In the genomic region with DNA sequence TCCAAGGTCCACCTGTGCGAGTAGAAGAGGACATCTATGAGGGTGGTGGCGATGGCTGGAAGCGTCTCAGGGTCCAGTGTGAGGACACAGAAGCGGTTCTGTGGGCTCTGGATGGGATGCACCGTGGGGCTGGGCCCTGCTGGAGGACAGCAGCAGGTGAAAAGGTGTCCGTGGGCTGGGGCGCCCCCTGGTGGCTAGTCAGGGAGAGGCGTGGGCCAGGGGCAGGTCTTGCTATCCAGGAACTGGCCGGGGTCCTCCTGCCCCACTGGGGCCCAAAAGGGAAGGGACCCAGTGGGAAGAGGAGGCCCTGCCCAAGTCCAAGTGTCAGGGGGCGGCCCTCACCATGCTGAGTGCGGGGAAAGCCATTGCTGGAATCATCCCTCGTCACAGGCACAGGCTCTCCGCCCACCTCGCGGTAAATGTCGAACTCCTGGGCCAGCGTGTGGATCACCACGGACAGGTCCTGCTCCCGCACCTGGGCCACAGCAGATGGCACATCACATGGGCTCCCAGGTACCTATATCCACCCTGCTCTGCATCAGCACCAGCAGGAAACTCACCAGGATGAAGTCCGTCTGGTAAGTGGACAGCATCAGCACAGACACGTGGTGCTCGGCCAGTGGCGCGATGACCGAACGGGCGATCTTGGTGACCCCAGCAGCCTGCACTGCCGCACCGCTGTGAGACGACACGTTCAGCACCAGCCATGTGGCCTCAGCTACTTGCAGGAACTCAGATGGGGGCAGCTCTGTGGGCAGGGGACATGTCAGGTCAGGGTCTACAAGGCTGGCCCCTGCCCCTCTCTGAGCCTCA, we compare ENCODE assay signal across 1 cellular context.
A peak's percentile ranks its signal among the peaks of the same experiment; 100 is the strongest.
TF ChIP-seq lines count a peak whose summit lies in the region.

No MANE protein-coding gene starts in this region.

TF ChIP-seq in K562, 482 proteins besides CTCF, POLR2A, EP300 and RAD21 (continues in another document):
- no peak for TF ChIP-seq ZKSCAN3 (CRISPR knock-in tag; IDR thresholded peaks at IDR 0.05)
- no peak for TF ChIP-seq BDP1 (IDR thresholded peaks at IDR 0.05; ENCODE audit: insufficient read depth, insufficient read length)
- TF ChIP-seq ATF1 (CRISPR knock-in tag; IDR thresholded peaks at IDR 0.05): no peak
- TF ChIP-seq ATF1 (tag; IDR thresholded peaks at IDR 0.05): 0 out of 2 replicates have a peak, but pooled peaks have one; percentile 1
- no peak for TF ChIP-seq HDGF (IDR thresholded peaks at IDR 0.05)
- TF ChIP-seq ZNF239 (CRISPR knock-in tag; IDR thresholded peaks at IDR 0.05): no peak
- no peak for TF ChIP-seq FOXA1 (IDR thresholded peaks at IDR 0.05; ENCODE audit: borderline replicate concordance)
- no peak for TF ChIP-seq LEF1 (IDR thresholded peaks at IDR 0.05)
- no peak for TF ChIP-seq ZNF384 (IDR thresholded peaks at IDR 0.05; ENCODE audit: low read depth, low read length)
- TF ChIP-seq, protein P1, sequence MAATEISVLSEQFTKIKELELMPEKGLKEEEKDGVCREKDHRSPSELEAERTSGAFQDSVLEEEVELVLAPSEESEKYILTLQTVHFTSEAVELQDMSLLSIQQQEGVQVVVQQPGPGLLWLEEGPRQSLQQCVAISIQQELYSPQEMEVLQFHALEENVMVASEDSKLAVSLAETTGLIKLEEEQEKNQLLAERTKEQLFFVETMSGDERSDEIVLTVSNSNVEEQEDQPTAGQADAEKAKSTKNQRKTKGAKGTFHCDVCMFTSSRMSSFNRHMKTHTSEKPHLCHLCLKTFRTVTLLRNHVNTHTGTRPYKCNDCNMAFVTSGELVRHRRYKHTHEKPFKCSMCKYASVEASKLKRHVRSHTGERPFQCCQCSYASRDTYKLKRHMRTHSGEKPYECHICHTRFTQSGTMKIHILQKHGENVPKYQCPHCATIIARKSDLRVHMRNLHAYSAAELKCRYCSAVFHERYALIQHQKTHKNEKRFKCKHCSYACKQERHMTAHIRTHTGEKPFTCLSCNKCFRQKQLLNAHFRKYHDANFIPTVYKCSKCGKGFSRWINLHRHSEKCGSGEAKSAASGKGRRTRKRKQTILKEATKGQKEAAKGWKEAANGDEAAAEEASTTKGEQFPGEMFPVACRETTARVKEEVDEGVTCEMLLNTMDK (IDR thresholded peaks at IDR 0.05; ENCODE audit: borderline replicate concordance, insufficient read depth, low read depth, low read length, poor library complexity, severe bottlenecking): peak; percentile 53
- no peak; the same call in 1 of the 2 replicates for TF ChIP-seq L3MBTL2 (IDR thresholded peaks at IDR 0.05)
- TF ChIP-seq ZNF12 (CRISPR knock-in tag; IDR thresholded peaks at IDR 0.05): no peak
- TF ChIP-seq KDM4B (IDR thresholded peaks at IDR 0.05; ENCODE audit: borderline replicate concordance in 2 of 2, low read depth in 1 of 2): no peak
- no peak for TF ChIP-seq POLR2H (tag; IDR thresholded peaks at IDR 0.05; ENCODE audit: low read depth)
- no peak for TF ChIP-seq DMBX1 (CRISPR knock-in tag; IDR thresholded peaks at IDR 0.05; ENCODE audit: borderline replicate concordance)
- peak; percentile 93 for TF ChIP-seq ZBTB33 (CRISPR knock-in tag; IDR thresholded peaks at IDR 0.05)
- no peak for TF ChIP-seq PML (IDR thresholded peaks at IDR 0.05; ENCODE audit: low read length)
- TF ChIP-seq, protein P2, sequence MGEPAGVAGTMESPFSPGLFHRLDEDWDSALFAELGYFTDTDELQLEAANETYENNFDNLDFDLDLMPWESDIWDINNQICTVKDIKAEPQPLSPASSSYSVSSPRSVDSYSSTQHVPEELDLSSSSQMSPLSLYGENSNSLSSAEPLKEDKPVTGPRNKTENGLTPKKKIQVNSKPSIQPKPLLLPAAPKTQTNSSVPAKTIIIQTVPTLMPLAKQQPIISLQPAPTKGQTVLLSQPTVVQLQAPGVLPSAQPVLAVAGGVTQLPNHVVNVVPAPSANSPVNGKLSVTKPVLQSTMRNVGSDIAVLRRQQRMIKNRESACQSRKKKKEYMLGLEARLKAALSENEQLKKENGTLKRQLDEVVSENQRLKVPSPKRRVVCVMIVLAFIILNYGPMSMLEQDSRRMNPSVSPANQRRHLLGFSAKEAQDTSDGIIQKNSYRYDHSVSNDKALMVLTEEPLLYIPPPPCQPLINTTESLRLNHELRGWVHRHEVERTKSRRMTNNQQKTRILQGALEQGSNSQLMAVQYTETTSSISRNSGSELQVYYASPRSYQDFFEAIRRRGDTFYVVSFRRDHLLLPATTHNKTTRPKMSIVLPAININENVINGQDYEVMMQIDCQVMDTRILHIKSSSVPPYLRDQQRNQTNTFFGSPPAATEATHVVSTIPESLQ (CRISPR knock-in tag; IDR thresholded peaks at IDR 0.05): no peak
- TF ChIP-seq ZNF263 (CRISPR knock-in tag; IDR thresholded peaks at IDR 0.05; ENCODE audit: borderline replicate concordance): no peak
- TF ChIP-seq CTBP1 (IDR thresholded peaks at IDR 0.05; ENCODE audit: borderline replicate concordance): 0 out of 2 replicates have a peak, but pooled peaks have one; percentile 10
- no peak for TF ChIP-seq KDM5B (IDR thresholded peaks at IDR 0.05; ENCODE audit: insufficient replicate concordance, low read depth, low read length)
- TF ChIP-seq TFAP4 (CRISPR knock-in tag; IDR thresholded peaks at IDR 0.05; ENCODE audit: borderline replicate concordance): no peak
- TF ChIP-seq MEF2A (IDR thresholded peaks at IDR 0.05; ENCODE audit: control insufficient read depth, low read depth, low read length): no peak
- TF ChIP-seq ARID2 (IDR thresholded peaks at IDR 0.05): peak; percentile 21; the same call in 1 of the 2 replicates
- peak; percentile 57 to 73 for TF ChIP-seq E2F6 (IDR thresholded peaks at IDR 0.05; ENCODE audit: borderline replicate concordance in 1 of 2, extremely low read depth in 1 of 2, insufficient read depth in 1 of 2, insufficient read length in 1 of 2, low read depth in 1 of 2, low read length in 1 of 2, poor library complexity in 1 of 2, severe bottlenecking in 1 of 2)
- TF ChIP-seq TAL1 (IDR thresholded peaks at IDR 0.05): no peak
- no peak for TF ChIP-seq MAFK (IDR thresholded peaks at IDR 0.05; ENCODE audit: low read length)
- TF ChIP-seq, protein P3, sequence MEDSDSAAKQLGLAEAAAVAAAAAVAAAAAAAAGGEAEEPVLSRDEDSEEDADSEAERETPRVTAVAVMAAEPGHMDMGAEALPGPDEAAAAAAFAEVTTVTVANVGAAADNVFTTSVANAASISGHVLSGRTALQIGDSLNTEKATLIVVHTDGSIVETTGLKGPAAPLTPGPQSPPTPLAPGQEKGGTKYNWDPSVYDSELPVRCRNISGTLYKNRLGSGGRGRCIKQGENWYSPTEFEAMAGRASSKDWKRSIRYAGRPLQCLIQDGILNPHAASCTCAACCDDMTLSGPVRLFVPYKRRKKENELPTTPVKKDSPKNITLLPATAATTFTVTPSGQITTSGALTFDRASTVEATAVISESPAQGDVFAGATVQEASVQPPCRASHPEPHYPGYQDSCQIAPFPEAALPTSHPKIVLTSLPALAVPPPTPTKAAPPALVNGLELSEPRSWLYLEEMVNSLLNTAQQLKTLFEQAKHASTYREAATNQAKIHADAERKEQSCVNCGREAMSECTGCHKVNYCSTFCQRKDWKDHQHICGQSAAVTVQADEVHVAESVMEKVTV (CRISPR knock-in tag; IDR thresholded peaks at IDR 0.05): 0 out of 2 replicates have a peak, but pooled peaks have one; percentile 12
- TF ChIP-seq KAT8 (IDR thresholded peaks at IDR 0.05; ENCODE audit: low read depth): no peak
- TF ChIP-seq, protein P4, sequence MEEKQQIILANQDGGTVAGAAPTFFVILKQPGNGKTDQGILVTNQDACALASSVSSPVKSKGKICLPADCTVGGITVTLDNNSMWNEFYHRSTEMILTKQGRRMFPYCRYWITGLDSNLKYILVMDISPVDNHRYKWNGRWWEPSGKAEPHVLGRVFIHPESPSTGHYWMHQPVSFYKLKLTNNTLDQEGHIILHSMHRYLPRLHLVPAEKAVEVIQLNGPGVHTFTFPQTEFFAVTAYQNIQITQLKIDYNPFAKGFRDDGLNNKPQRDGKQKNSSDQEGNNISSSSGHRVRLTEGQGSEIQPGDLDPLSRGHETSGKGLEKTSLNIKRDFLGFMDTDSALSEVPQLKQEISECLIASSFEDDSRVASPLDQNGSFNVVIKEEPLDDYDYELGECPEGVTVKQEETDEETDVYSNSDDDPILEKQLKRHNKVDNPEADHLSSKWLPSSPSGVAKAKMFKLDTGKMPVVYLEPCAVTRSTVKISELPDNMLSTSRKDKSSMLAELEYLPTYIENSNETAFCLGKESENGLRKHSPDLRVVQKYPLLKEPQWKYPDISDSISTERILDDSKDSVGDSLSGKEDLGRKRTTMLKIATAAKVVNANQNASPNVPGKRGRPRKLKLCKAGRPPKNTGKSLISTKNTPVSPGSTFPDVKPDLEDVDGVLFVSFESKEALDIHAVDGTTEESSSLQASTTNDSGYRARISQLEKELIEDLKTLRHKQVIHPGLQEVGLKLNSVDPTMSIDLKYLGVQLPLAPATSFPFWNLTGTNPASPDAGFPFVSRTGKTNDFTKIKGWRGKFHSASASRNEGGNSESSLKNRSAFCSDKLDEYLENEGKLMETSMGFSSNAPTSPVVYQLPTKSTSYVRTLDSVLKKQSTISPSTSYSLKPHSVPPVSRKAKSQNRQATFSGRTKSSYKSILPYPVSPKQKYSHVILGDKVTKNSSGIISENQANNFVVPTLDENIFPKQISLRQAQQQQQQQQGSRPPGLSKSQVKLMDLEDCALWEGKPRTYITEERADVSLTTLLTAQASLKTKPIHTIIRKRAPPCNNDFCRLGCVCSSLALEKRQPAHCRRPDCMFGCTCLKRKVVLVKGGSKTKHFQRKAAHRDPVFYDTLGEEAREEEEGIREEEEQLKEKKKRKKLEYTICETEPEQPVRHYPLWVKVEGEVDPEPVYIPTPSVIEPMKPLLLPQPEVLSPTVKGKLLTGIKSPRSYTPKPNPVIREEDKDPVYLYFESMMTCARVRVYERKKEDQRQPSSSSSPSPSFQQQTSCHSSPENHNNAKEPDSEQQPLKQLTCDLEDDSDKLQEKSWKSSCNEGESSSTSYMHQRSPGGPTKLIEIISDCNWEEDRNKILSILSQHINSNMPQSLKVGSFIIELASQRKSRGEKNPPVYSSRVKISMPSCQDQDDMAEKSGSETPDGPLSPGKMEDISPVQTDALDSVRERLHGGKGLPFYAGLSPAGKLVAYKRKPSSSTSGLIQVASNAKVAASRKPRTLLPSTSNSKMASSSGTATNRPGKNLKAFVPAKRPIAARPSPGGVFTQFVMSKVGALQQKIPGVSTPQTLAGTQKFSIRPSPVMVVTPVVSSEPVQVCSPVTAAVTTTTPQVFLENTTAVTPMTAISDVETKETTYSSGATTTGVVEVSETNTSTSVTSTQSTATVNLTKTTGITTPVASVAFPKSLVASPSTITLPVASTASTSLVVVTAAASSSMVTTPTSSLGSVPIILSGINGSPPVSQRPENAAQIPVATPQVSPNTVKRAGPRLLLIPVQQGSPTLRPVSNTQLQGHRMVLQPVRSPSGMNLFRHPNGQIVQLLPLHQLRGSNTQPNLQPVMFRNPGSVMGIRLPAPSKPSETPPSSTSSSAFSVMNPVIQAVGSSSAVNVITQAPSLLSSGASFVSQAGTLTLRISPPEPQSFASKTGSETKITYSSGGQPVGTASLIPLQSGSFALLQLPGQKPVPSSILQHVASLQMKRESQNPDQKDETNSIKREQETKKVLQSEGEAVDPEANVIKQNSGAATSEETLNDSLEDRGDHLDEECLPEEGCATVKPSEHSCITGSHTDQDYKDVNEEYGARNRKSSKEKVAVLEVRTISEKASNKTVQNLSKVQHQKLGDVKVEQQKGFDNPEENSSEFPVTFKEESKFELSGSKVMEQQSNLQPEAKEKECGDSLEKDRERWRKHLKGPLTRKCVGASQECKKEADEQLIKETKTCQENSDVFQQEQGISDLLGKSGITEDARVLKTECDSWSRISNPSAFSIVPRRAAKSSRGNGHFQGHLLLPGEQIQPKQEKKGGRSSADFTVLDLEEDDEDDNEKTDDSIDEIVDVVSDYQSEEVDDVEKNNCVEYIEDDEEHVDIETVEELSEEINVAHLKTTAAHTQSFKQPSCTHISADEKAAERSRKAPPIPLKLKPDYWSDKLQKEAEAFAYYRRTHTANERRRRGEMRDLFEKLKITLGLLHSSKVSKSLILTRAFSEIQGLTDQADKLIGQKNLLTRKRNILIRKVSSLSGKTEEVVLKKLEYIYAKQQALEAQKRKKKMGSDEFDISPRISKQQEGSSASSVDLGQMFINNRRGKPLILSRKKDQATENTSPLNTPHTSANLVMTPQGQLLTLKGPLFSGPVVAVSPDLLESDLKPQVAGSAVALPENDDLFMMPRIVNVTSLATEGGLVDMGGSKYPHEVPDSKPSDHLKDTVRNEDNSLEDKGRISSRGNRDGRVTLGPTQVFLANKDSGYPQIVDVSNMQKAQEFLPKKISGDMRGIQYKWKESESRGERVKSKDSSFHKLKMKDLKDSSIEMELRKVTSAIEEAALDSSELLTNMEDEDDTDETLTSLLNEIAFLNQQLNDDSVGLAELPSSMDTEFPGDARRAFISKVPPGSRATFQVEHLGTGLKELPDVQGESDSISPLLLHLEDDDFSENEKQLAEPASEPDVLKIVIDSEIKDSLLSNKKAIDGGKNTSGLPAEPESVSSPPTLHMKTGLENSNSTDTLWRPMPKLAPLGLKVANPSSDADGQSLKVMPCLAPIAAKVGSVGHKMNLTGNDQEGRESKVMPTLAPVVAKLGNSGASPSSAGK (IDR thresholded peaks at IDR 0.05): peak; percentile 84
- TF ChIP-seq EGR1 (conservative IDR thresholded peaks at IDR 0.05): peak; percentile 58
- TF ChIP-seq POU5F1 (IDR thresholded peaks at IDR 0.05; ENCODE audit: borderline replicate concordance, low read depth, low read length, partially characterized antibody): no peak
